Comparison of ENCODE assay signal across 8 cellular contexts in the genomic region with DNA sequence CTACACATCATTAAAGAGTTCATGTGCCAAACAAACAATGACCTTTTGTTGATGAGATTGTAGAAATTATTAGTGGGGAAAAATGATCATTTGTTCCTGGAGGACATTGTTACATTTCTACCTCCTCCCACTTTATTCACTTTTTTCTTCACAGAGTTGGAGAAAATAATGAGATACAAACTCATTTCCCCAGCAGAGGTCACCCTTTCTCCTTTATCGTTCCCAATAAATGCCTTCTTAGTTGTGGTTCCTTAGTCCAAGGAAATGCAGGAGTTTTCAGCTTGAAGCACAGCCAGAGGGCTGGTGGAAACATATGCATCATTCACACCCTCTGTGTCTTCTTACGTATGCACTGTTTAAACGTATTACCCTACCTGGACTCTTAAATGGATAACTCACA.
DNase-seq lines count a peak whose midpoint lies in the region; ATAC-seq and TF ChIP-seq lines count a peak whose summit lies in the region.

No MANE protein-coding gene starts in this region.

- peak; percentile 78 for DNase-seq in EL
- DNase-seq in NB4 (ENCODE audit: low read depth), result peak; percentile 71
- DNase-seq in SJCRH30, result peak; percentile 24 to 74
- DNase-seq in fibroblast of lung (ENCODE audit: low read depth in 2 of 2), result peak; percentile 79 to 82
- DNase-seq in ovary, result peak in 1 of 5 donors; percentile 37
- no peak for DNase-seq in activated gamma-delta T cell treated with Interleukin-2 at 50 U/mL for 16 hours
- DNase-seq in activated naive CD4-positive, alpha-beta T cell treated with Interleukin-2 at 50 U/mL for 16 hours, result no peak
- DNase-seq in stimulated activated naive CD8-positive, alpha-beta T cell treated with anti-CD3 and anti-CD28 coated beads, Interleukin-15, Interleukin-2, amounts not matched to agents 100 U/mL and 50 U/mL, for 24 hours, result no peak

- TF ChIP-seq EP300 in ovary (IDR thresholded peaks at IDR 0.05), result no peak

- no peak for ATAC-seq in stimulated activated naive CD8-positive, alpha-beta T cell treated with anti-CD3 and anti-CD28 coated beads, Interleukin-15, Interleukin-2, amounts not matched to agents 100 U/mL and 50 U/mL, for 24 hours

- H3K36me3 ChIP-seq in SJCRH30 (no peaks in the 10 kb centered on the region), fibroblast of lung (ENCODE audit: control insufficient read depth, insufficient read depth, low read length) (no peaks in the 10 kb centered on the region), ovary (no peaks in the 10 kb centered on the region)

- no peaks in the 10 kb centered on the region for H3K4me1 ChIP-seq in SJCRH30
- H3K4me1 ChIP-seq in fibroblast of lung (ENCODE audit: control insufficient read depth, extremely low read depth, insufficient read depth, low read length), result no peaks in the 10 kb centered on the region
- peaks cover 9% of the 10 kb centered on the region for H3K4me1 ChIP-seq in ovary (ENCODE audit: insufficient read depth)

- no peaks in the 10 kb centered on the region for H3K79me2 ChIP-seq in fibroblast of lung (ENCODE audit: control insufficient read depth, insufficient read depth, low read length)

- H3K9me3 ChIP-seq in SJCRH30 (replicated peaks) (no peaks in the 10 kb centered on the region), fibroblast of lung (ENCODE audit: control insufficient read depth, insufficient read depth, low read depth, low read length) (no peaks in the 10 kb centered on the region), ovary (no peaks in the 10 kb centered on the region)

- H3K27me3 ChIP-seq in SJCRH30 (no peaks in the 10 kb centered on the region), fibroblast of lung (ENCODE audit: control insufficient read depth, insufficient read depth, low read length) (peaks cover under 1% of the 10 kb centered on the region), ovary (no peaks in the 10 kb centered on the region)

- no peak overlapping the region for H2AFZ ChIP-seq in fibroblast of lung (ENCODE audit: low read length)

- H3K4me2 ChIP-seq in fibroblast of lung (ENCODE audit: extremely low read depth, insufficient read depth, low read length), result no peak overlapping the region

- no peak overlapping the region for H3K9ac ChIP-seq in fibroblast of lung (ENCODE audit: insufficient read depth, low read length)

- H3K4me3 ChIP-seq in NB4 (ENCODE audit: low read depth, low read length) (no peak overlapping the region), SJCRH30 (no peak overlapping the region), fibroblast of lung (replicated peaks in 1 of 4; ENCODE audit: control extremely low read depth in 1 of 4, insufficient read depth in 1 of 4, low read depth in 3 of 4, low read length in 4 of 4) (no peak overlapping the region), ovary (no peak overlapping the region)

- 2 to 4% (median 2%) methylated on average over 3 of the region's 3 CpGs for WGBS in ovary, 3 donors

- no peaks in the 10 kb centered on the region for H4K20me1 ChIP-seq in fibroblast of lung (ENCODE audit: control insufficient read depth, extremely low read depth, insufficient read depth, low read length)

- TF ChIP-seq CTCF in NB4 (IDR thresholded peaks at IDR 0.05; ENCODE audit: low read depth, low read length) (peak; percentile 34), fibroblast of lung (conservative IDR thresholded peaks at IDR 0.05 in 1 of 2, IDR thresholded peaks at IDR 0.05 in 1 of 2; ENCODE audit: low read depth in 1 of 2, low read length in 2 of 2) (peak; percentile 52 to 56), ovary (IDR thresholded peaks at IDR 0.05) (peak; percentile 44 to 68 (median 55))

- intact Hi-C loops in ovary (cut with DNase I), result loop anchor here in 3 of 4 donors (2.0 to 10.0 kb wide), 6 partner anchors 99 to 1839 kb away; a partner anchor contains a TSS

- TF ChIP-seq POLR2A in NB4 (IDR thresholded peaks at IDR 0.05; ENCODE audit: extremely low read depth, insufficient read length) (no peak), ovary (IDR thresholded peaks at IDR 0.05) (no peak)

- H3K27ac ChIP-seq in SJCRH30 (no peak overlapping the region), fibroblast of lung (ENCODE audit: insufficient read depth, low read length) (no peak overlapping the region), ovary (no peak overlapping the region)

Comparison
In these comparisons a context has a peak if more than half of its experiments do, and no peak if none do; other contexts are left out.
1. DNase-seq: peak in EL (single experiment), NB4 (single experiment), SJCRH30 (2 of 2) and fibroblast of lung (2 of 2); none in activated gamma-delta T cell treated with Interleukin-2 at 50 U/mL for 16 hours (single experiment), activated naive CD4-positive, alpha-beta T cell treated with Interleukin-2 at 50 U/mL for 16 hours (single experiment) and stimulated activated naive CD8-positive, alpha-beta T cell treated with anti-CD3 and anti-CD28 coated beads, Interleukin-15, Interleukin-2, amounts not matched to agents 100 U/mL and 50 U/mL, for 24 hours (single experiment).
2. Peak in every context shown above with its lines, with median percentiles within 50 percentile points of each other: CTCF ChIP-seq.